ENCODE assay signal across 31 cellular contexts in the genomic region with DNA sequence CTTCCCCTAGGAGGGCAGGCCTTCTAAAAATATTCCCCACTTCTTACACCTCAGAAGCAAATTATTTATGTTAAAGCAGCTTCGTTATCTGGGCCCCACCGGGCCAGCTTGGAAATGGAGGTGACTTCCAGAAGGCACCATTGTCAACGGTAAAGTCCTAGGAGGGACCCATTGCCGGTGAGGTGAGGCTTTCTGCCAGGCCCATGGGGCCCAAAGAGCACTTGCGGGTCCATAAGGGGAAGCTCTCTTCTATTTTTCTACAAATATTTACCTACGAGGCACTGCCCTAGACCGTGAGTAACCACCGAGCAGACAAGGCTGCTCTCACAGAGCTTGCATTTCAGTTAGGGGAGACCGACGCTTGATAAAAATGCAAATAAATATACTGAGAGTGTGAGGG. TPM values are rescaled to one million over a fixed set of nuclear protein-coding genes. Genes with fewer than 3 reads are reported as not detected.
"Had no signal": no experiment of that assay in that cellular context is flagged by ENCODE, and none has a peak within 500 bp of the region (broad histone marks: within the 10 kb centered on the region; RNA-seq: fewer than 3 reads in every experiment).

No MANE protein-coding gene starts in this region.

- H3K4me3 Mint-ChIP-seq: effector memory CD8-positive, alpha-beta T cell; endodermal cell; memory B cell had no signal

- H3K9me3 Mint-ChIP-seq: effector memory CD8-positive, alpha-beta T cell; endodermal cell; memory B cell had no signal

- ATAC-seq: effector memory CD8-positive, alpha-beta T cell; esophagus mucosa; gastrocnemius medialis; heart right ventricle; left cardiac atrium; left lung; left ventricle myocardium superior had no signal

- H3K27ac Mint-ChIP-seq: effector memory CD8-positive, alpha-beta T cell; endodermal cell; memory B cell had no signal

- H3K9me3 ChIP-seq: esophagus squamous epithelium, gastrocnemius medialis, heart right ventricle, left lung had no signal

- H3K27ac ChIP-seq: coronary artery, epithelial cell of prostate, esophagus squamous epithelium, gastrocnemius medialis, heart right ventricle, left lung had no signal

- H3K27me3 ChIP-seq: gastrocnemius medialis, left lung had no signal

- H3K4me1 Mint-ChIP-seq: memory B cell had no signal

- H3K4me1 ChIP-seq: esophagus squamous epithelium, gastrocnemius medialis, heart right ventricle, left lung had no signal

- H3K4me3 ChIP-seq: coronary artery, esophagus squamous epithelium, gastrocnemius medialis, heart right ventricle, left lung, lung had no signal

- H3K36me3 Mint-ChIP-seq: memory B cell had no signal

- H3K36me3 ChIP-seq: esophagus squamous epithelium, gastrocnemius medialis, heart right ventricle, left lung had no signal

- DNase-seq: dermis blood vessel endothelial cell; effector CD8-positive, alpha-beta T cell; effector memory CD8-positive, alpha-beta T cell; endodermal cell; erythroblast; esophagus squamous epithelium; foreskin fibroblast; foreskin melanocyte; gastrocnemius medialis; glutamatergic neuron; head of caudate nucleus; heart right ventricle; hippocampal formation; left cardiac atrium; left lung; left ventricle myocardium superior; mammary epithelial cell; mesendoderm; midbrain had no signal

RNA-seq across cellular contexts. Expression of a gene that starts 41.5 kb away (rescaled TPM):
- total RNA-seq: cerebellum, dermis blood vessel endothelial cell, endodermal cell, esophagus mucosa, esophagus squamous epithelium, gastrocnemius medialis, glomerular endothelial cell, heart right ventricle, kidney epithelial cell, left cardiac atrium, left lung, left ventricle myocardium superior, lower leg skin, lung, mammary epithelial cell, mononuclear cell, mucosa of gallbladder had no signal
- polyA plus RNA-seq: heart right ventricle, keratinocyte, lung, mammary epithelial cell had no signal
